ENCODE assay signal across 2 cellular contexts in the genomic region with DNA sequence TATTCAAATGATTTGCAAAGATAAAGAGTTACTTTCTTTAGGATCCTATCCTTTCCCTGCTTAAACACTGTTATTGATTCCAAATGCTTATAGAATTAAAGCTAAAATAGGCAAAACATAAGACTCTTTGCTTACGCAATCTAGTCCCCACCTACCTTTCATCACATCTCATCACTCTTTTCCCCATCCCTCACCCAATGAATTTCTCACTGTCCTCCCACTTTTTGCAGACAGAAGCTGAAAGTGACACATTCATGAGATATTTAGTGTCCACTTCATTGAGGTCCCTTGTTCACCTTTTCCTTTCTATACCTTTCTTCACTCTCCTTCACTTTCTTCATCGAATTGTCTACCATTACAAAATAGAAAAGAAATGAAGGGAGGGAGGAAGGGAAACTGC.
TF ChIP-seq lines count a peak whose summit lies in the region.

No MANE protein-coding gene starts in this region.

TF ChIP-seq in HepG2, 621 proteins besides CTCF, POLR2A, EP300 and RAD21 (continued from another document):
- TF ChIP-seq GABPA (IDR thresholded peaks at IDR 0.05; ENCODE audit: low read depth, low read length) (no peak), GABPA (CRISPR knock-in tag; IDR thresholded peaks at IDR 0.05; ENCODE audit: low read depth) (no peak), CEBPG (CRISPR knock-in tag; IDR thresholded peaks at IDR 0.05) (peak; percentile 23; the same call in 1 of the 2 replicates)
TF ChIP-seq in HepG2: peak in this region for 2.

TF ChIP-seq in GM12891, 5 proteins besides CTCF, POLR2A, EP300 and RAD21 (continued from another document):
- TF ChIP-seq POLR2AphosphoS5 (IDR thresholded peaks at IDR 0.05; ENCODE audit: low read depth, low read length) (no peak), PAX5 (IDR thresholded peaks at IDR 0.05; ENCODE audit: insufficient read depth, low read length, severe bottlenecking) (no peak)
TF ChIP-seq in GM12891: peak in this region for 0.
